ENCODE assay signal across 1 cellular context in genomic region chr21:36701912-36702621, GRCh38.
TF ChIP-seq lines count a peak whose summit lies in the region.

No MANE protein-coding gene starts in this region.

TF ChIP-seq in GM23338, 12 proteins besides CTCF, POLR2A, EP300 and RAD21:
- no peak for TF ChIP-seq REST (IDR thresholded peaks at IDR 0.05; ENCODE audit: unreplicated experiment)
- TF ChIP-seq ZNF331 (CRISPR knock-in tag; IDR thresholded peaks at IDR 0.05; ENCODE audit: low read depth), result no peak
- TF ChIP-seq EZH2phosphoT487 (IDR thresholded peaks at IDR 0.05; ENCODE audit: unreplicated experiment), result peak; percentile 25
- TF ChIP-seq ETS1 (IDR thresholded peaks at IDR 0.05), result no peak
- no peak for TF ChIP-seq NANOG (IDR thresholded peaks at IDR 0.05; ENCODE audit: borderline replicate concordance)
- no peak for TF ChIP-seq ZNF462 (CRISPR knock-in tag; IDR thresholded peaks at IDR 0.05)
- TF ChIP-seq STAT1 (IDR thresholded peaks at IDR 0.05; ENCODE audit: unreplicated experiment), result no peak
- no peak for TF ChIP-seq JUNB (IDR thresholded peaks at IDR 0.05; ENCODE audit: unreplicated experiment)
- no peak for TF ChIP-seq ZNF114 (CRISPR knock-in tag; IDR thresholded peaks at IDR 0.05)
- peak; percentile 99 for TF ChIP-seq EZH2 (IDR thresholded peaks at IDR 0.05; ENCODE audit: low read depth, unreplicated experiment)
- TF ChIP-seq POLR2AphosphoS5 (IDR thresholded peaks at IDR 0.05; ENCODE audit: low read depth), result no peak
- no peak for TF ChIP-seq CREB1 (CRISPR knock-in tag; IDR thresholded peaks at IDR 0.05; ENCODE audit: low read depth)
